9 cellular contexts compared by ENCODE assay signal in genomic region chr6:10383312-10384063, GRCh38. TPM values are rescaled to one million over a fixed set of nuclear protein-coding genes. Genes with fewer than 3 reads are reported as not detected.
DNase-seq lines count a peak whose midpoint lies in the region; FAIRE-seq and TF ChIP-seq lines count a peak whose summit lies in the region.
"Had no signal": no experiment of that assay in that cellular context is flagged by ENCODE, and none has a peak within 500 bp of the region (broad histone marks: within the 10 kb centered on the region; RNA-seq: fewer than 3 reads in every experiment).

No MANE protein-coding gene starts in this region.

- WGBS in mesendoderm (ENCODE audit: extremely low coverage, insufficient coverage, low lambda C conversion rate), result no CpG with 5 or more reads among the region's 51 CpGs

- H2AK5ac ChIP-seq in mesendoderm (ENCODE audit: low read length), result no peak overlapping the region

- H3K56ac ChIP-seq in mesendoderm (ENCODE audit: low read length), result peak overlapping the region; percentile 73

- FAIRE-seq in HTR-8/SVneo (lab: Jason Lieb, UNC), result no peak

- H3K27ac ChIP-seq in BLaER1 treated with 17β-estradiol and CSF1 and Interleukin-3, amounts not matched to agents 10 nM and 100 nM, result no peak overlapping the region
- H3K27ac ChIP-seq in brain microvascular endothelial cell (no peak overlapping the region), mesendoderm (ENCODE audit: low read depth, low read length) (no peak overlapping the region)

- no peak overlapping the region for H2BK5ac ChIP-seq in mesendoderm (ENCODE audit: low read length)

- H3K79me2 ChIP-seq in mesendoderm (ENCODE audit: control insufficient read depth, insufficient read depth, low read length), result no peaks in the 10 kb centered on the region

- peaks cover 4 to 28% (median 20%) of the 10 kb centered on the region in 11 experiments; a peak in 19 of 22 replicates for H3K9me3 ChIP-seq in BLaER1 treated with 17β-estradiol and CSF1 and Interleukin-3, amounts not matched to agents 10 nM and 100 nM (replicated peaks in 1 of 11)
- H3K9me3 ChIP-seq in BE2C, result no peaks in the 10 kb centered on the region; the same call in 1 of the 2 replicates

- H3K4me1 Mint-ChIP-seq in activated CD4-positive, alpha-beta memory T cell treated with anti-CD3 and anti-CD28 coated beads for 36 hours (ENCODE audit: low read depth), result peaks cover 8% of the 10 kb centered on the region

- no peak overlapping the region for H3K18ac ChIP-seq in mesendoderm (ENCODE audit: low read length)

- no peaks in the 10 kb centered on the region for H3K79me1 ChIP-seq in mesendoderm (ENCODE audit: low read length)

- intact Hi-C loops in activated CD4-positive, alpha-beta memory T cell treated with anti-CD3 and anti-CD28 coated beads for 36 hours (cut with micrococcal nuclease), result loop anchor here (2.0 kb wide), 1 partner anchor 33 kb away; no protein-coding TSS in a partner anchor

- no peak overlapping the region for H3K27ac Mint-ChIP-seq in activated CD4-positive, alpha-beta memory T cell treated with anti-CD3 and anti-CD28 coated beads for 36 hours

- H3K36me3 ChIP-seq in BLaER1 treated with 17β-estradiol and CSF1 and Interleukin-3, amounts not matched to agents 10 nM and 100 nM, result no peaks in the 10 kb centered on the region
- H3K36me3 ChIP-seq in brain microvascular endothelial cell (replicated peaks) (no peaks in the 10 kb centered on the region), mesendoderm (ENCODE audit: control insufficient read depth, insufficient read depth, low read length) (no peaks in the 10 kb centered on the region), BE2C (no peaks in the 10 kb centered on the region)

- H3K4me3 Mint-ChIP-seq in activated CD4-positive, alpha-beta memory T cell treated with anti-CD3 and anti-CD28 coated beads for 36 hours, result no peak overlapping the region

- peak; percentile 82 for DNase-seq in HK-2 (ENCODE audit: unreplicated experiment)
- DNase-seq in brain microvascular endothelial cell, result no peak
- no peak for DNase-seq in mesendoderm
- no peak for DNase-seq in BE2C
- no peak for DNase-seq in activated CD4-positive, alpha-beta memory T cell treated with anti-CD3 and anti-CD28 coated beads for 36 hours
- DNase-seq in HTR-8/SVneo (ENCODE audit: insufficient read length, low spot score), result no peak
- no peak for DNase-seq in NCI-H2171 treated with DMSO at 0.1 percent for 48 hours (lab: John Stamatoyannopoulos, UW)
- DNase-seq: activated CD4-positive, alpha-beta T cell treated with anti-CD3 and anti-CD28 coated beads for 48 hours had no signal

- peak overlapping the region in 1 of 11 experiments; percentile 24; a peak in 2 of 22 replicates for H3K9ac ChIP-seq in BLaER1 treated with 17β-estradiol and CSF1 and Interleukin-3, amounts not matched to agents 10 nM and 100 nM
- peak overlapping the region; percentile 7 for H3K9ac ChIP-seq in mesendoderm (ENCODE audit: low read length)

- no peak overlapping the region for H3K4ac ChIP-seq in mesendoderm (ENCODE audit: low read depth, low read length)

- peak overlapping the region; percentile 55 to 93 (median 72) for H3K4me2 ChIP-seq in BLaER1 treated with 17β-estradiol and CSF1 and Interleukin-3, amounts not matched to agents 10 nM and 100 nM
- peak overlapping the region; percentile 44 for H3K4me2 ChIP-seq in mesendoderm (ENCODE audit: low read length)

- H4K8ac ChIP-seq in mesendoderm (ENCODE audit: low read depth, low read length), result no peak overlapping the region

- peak overlapping the region; percentile 22 to 63 (median 40); a peak in 17 of 20 replicates for H3K4me3 ChIP-seq in BLaER1 treated with 17β-estradiol and CSF1 and Interleukin-3, amounts not matched to agents 10 nM and 100 nM
- H3K4me3 ChIP-seq in brain microvascular endothelial cell (ENCODE audit: low read depth, low read length), result peak overlapping the region; percentile 44
- H3K4me3 ChIP-seq in mesendoderm (ENCODE audit: low read length), result no peak overlapping the region
- H3K4me3 ChIP-seq in BE2C (ENCODE audit: low read depth, low read length), result no peak overlapping the region

- no peak overlapping the region for H2BK120ac ChIP-seq in mesendoderm (ENCODE audit: low read depth, low read length)

- H3K4me1 ChIP-seq in BLaER1 treated with 17β-estradiol and CSF1 and Interleukin-3, amounts not matched to agents 10 nM and 100 nM, result peaks cover 4 to 18% (median 8%) of the 10 kb centered on the region in 10 experiments; a peak in 18 of 20 replicates
- H3K4me1 ChIP-seq in mesendoderm (ENCODE audit: control insufficient read depth, low read depth, low read length) (no peaks in the 10 kb centered on the region), BE2C (no peaks in the 10 kb centered on the region)

- peaks cover 0 to 48% (median 17%) of the 10 kb centered on the region in 11 experiments; a peak in 14 of 22 replicates for H4K20me1 ChIP-seq in BLaER1 treated with 17β-estradiol and CSF1 and Interleukin-3, amounts not matched to agents 10 nM and 100 nM

- peaks cover 85 to 86% (median 86%) of the 10 kb centered on the region in 11 experiments for H3K27me3 ChIP-seq in BLaER1 treated with 17β-estradiol and CSF1 and Interleukin-3, amounts not matched to agents 10 nM and 100 nM
- peaks cover 73% of the 10 kb centered on the region for H3K27me3 ChIP-seq in brain microvascular endothelial cell (replicated peaks)
- H3K27me3 ChIP-seq in mesendoderm (ENCODE audit: insufficient read depth, low read length, poor library complexity), result peaks cover 48% of the 10 kb centered on the region
- peaks cover 62% of the 10 kb centered on the region for H3K27me3 ChIP-seq in BE2C

- CTCF ChIA-PET in activated CD4-positive, alpha-beta memory T cell treated with anti-CD3 and anti-CD28 coated beads for 36 hours (lab: Charles Lee), result interaction anchor here (1.0 kb wide), 1 partner anchor 32 kb away, joined by 5 read pairs; the partner anchor contains the start of gene TFAP2A

- no peak overlapping the region for H3K23ac ChIP-seq in mesendoderm (ENCODE audit: low read length)

- TF ChIP-seq CTCF in brain microvascular endothelial cell (IDR thresholded peaks at IDR 0.05; ENCODE audit: low read depth, low read length, missing control alignments) (no peak), BE2C (IDR thresholded peaks at IDR 0.05; ENCODE audit: low read depth, low read length) (no peak)

- in situ Hi-C loops in brain microvascular endothelial cell (cut with HindIII; ENCODE audit: low pct_ligation_motif_present, low sequenced_read_pairs), result no loop called here

- H3K36me3 Mint-ChIP-seq in activated CD4-positive, alpha-beta memory T cell treated with anti-CD3 and anti-CD28 coated beads for 36 hours, result peaks cover 12% of the 10 kb centered on the region

- H3K27me3 Mint-ChIP-seq in activated CD4-positive, alpha-beta memory T cell treated with anti-CD3 and anti-CD28 coated beads for 36 hours, result peaks cover 65% of the 10 kb centered on the region

- H2BK15ac ChIP-seq in mesendoderm (replicated peaks; ENCODE audit: low read depth), result no peak overlapping the region

- no peak overlapping the region for H4K5ac ChIP-seq in mesendoderm (ENCODE audit: low read length)

- POLR2A ChIA-PET in activated CD4-positive, alpha-beta memory T cell treated with anti-CD3 and anti-CD28 coated beads for 36 hours (lab: Charles Lee), result no interaction called here

- peaks cover 4% of the 10 kb centered on the region for H3K9me3 Mint-ChIP-seq in activated CD4-positive, alpha-beta memory T cell treated with anti-CD3 and anti-CD28 coated beads for 36 hours

RNA-seq across cellular contexts. Expression of gene TFAP2A, which starts 31.4 kb away (rescaled TPM):
- 3.0 TPM for polyA plus RNA-seq in mesendoderm (2013, experiment 1 of 2)
- polyA plus RNA-seq in mesendoderm (2013, experiment 2 of 2), result 2.7 TPM
- 1.6 TPM for polyA plus RNA-seq in BE2C (2012; ENCODE audit: insufficient read depth, insufficient read length, low read depth)
- under 1 TPM in 1 of 2 experiments, not detected in 1; 0.21 TPM for total RNA-seq in activated CD4-positive, alpha-beta memory T cell treated with anti-CD3 and anti-CD28 coated beads for 36 hours

Comparison
In these comparisons a context has a peak if more than half of its experiments do, and no peak if none do; other contexts are left out.
1. H3K4me3 ChIP-seq: peak in BLaER1 treated with 17β-estradiol and CSF1 and Interleukin-3, amounts not matched to agents 10 nM and 100 nM (10 of 10) and brain microvascular endothelial cell (single experiment); none in mesendoderm (single experiment) and BE2C (single experiment).